In the genomic region with DNA sequence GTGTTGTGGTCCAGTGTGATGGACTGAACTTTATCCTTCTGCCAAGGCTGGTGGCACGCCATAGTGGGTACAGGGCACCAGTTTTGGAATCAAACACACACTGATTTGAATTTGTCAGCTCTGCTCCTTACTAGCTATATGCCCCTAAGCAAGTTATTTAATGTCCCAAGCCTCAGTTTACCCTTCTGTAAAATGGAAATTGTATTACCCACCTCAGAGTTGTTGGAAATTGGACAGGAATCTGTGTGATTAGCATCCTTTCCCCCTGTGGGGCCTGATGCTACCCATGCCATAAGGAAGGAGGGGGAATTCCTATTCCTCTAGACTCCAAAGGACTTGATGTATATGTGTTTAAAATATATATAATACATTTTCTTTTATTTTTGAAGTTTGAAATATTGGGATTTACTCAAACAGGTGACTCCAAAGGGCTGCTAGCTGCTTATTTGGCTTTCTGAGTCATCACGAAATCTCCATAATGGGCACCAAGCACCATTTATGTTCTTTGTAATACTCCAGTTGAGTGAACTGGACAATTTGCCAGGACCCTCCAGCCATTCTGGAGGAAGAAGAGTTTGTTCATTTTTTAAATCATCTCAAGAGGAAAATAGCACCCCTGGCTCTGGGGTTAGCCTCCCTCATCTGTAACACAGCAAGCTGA, we compare ENCODE assay signal across 2 cellular contexts.
TF ChIP-seq lines count a peak whose summit lies in the region.

No MANE protein-coding gene starts in this region.

TF ChIP-seq in IMR-90, 13 proteins besides CTCF, POLR2A, EP300 and RAD21:
- no peak for TF ChIP-seq RFX5 (IDR thresholded peaks at IDR 0.05; ENCODE audit: low read depth, low read length)
TF ChIP-seq in IMR-90: peak in this region for 0.

TF ChIP-seq in H1, 55 proteins besides CTCF, POLR2A, EP300 and RAD21:
- TF ChIP-seq EZH2 (IDR thresholded peaks at IDR 0.05; ENCODE audit: low read depth, low read length, severe bottlenecking) (no peak), SP1 (IDR thresholded peaks at IDR 0.05; ENCODE audit: low read depth, low read length) (no peak), EGR1 (IDR thresholded peaks at IDR 0.05; ENCODE audit: borderline replicate concordance, low read depth, low read length) (no peak), POU5F1 (IDR thresholded peaks at IDR 0.05; ENCODE audit: low read depth, low read length) (no peak), KDM4A (IDR thresholded peaks at IDR 0.05; ENCODE audit: low read depth, low read length, severe bottlenecking) (no peak)
- TF ChIP-seq, protein P1, sequence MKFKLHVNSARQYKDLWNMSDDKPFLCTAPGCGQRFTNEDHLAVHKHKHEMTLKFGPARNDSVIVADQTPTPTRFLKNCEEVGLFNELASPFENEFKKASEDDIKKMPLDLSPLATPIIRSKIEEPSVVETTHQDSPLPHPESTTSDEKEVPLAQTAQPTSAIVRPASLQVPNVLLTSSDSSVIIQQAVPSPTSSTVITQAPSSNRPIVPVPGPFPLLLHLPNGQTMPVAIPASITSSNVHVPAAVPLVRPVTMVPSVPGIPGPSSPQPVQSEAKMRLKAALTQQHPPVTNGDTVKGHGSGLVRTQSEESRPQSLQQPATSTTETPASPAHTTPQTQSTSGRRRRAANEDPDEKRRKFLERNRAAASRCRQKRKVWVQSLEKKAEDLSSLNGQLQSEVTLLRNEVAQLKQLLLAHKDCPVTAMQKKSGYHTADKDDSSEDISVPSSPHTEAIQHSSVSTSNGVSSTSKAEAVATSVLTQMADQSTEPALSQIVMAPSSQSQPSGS (IDR thresholded peaks at IDR 0.05; ENCODE audit: low read length): no peak
